Comparison of ENCODE assay signal across 8 cellular contexts in genomic region chr1:227316941-227317540, GRCh38. TPM values are rescaled to one million over a fixed set of nuclear protein-coding genes. Genes with fewer than 3 reads are reported as not detected.
DNase-seq lines count a peak whose midpoint lies in the region; ATAC-seq and TF ChIP-seq lines count a peak whose summit lies in the region.

No MANE protein-coding gene starts in this region.

- H3K9ac ChIP-seq in neural progenitor cell: peak overlapping the region; percentile 12

- H3K4me1 ChIP-seq in RWPE2 (ENCODE audit: insufficient read depth, poor library complexity, severe bottlenecking) (peaks cover 11% of the 10 kb centered on the region), neural progenitor cell (peaks cover 39% of the 10 kb centered on the region)

- peaks cover 43% of the 10 kb centered on the region for H4K20me1 ChIP-seq in neural progenitor cell (ENCODE audit: low read depth)

- H3K4me3 ChIP-seq in RWPE2 (ENCODE audit: severe bottlenecking): peak overlapping the region; percentile 80
- H3K4me3 ChIP-seq in neural progenitor cell: peak overlapping the region; percentile 89

- peak overlapping the region; percentile 97 for H3K4me3 Mint-ChIP-seq in neural progenitor cell

- H3K27me3 ChIP-seq in RWPE2 (ENCODE audit: insufficient read depth, poor library complexity, severe bottlenecking) (no peaks in the 10 kb centered on the region), neural progenitor cell (no peaks in the 10 kb centered on the region)

- DNase-seq in NCI-H510A treated with DMSO at 0.1 percent for 48 hours (lab: John Stamatoyannopoulos, UW) (peak; percentile 36), NCI-H510A (lab: John Stamatoyannopoulos, UW) (no peak), RWPE2 (ENCODE audit: low spot score) (no peak), epithelial cell of prostate (ENCODE audit: low read depth, low spot score) (no peak), neural progenitor cell (ENCODE audit: low spot score) (peak; percentile 12)

- no peaks in the 10 kb centered on the region for H3K9me3 ChIP-seq in RWPE2 (ENCODE audit: severe bottlenecking)
- no peaks in the 10 kb centered on the region for H3K9me3 ChIP-seq in neural progenitor cell (ENCODE audit: low read depth)

- H3K4me1 Mint-ChIP-seq in neural progenitor cell: peaks cover 30% of the 10 kb centered on the region

- H3K36me3 Mint-ChIP-seq in neural progenitor cell: peaks cover 2% of the 10 kb centered on the region

- H3K4me2 ChIP-seq in neural progenitor cell: peak overlapping the region; percentile 90

- TF ChIP-seq CTCF in RWPE2 (IDR thresholded peaks at IDR 0.05; ENCODE audit: poor library complexity, severe bottlenecking): no peak
- TF ChIP-seq CTCF in neural progenitor cell (IDR thresholded peaks at IDR 0.05): no peak

- peak overlapping the region; percentile 93 for H3K27ac Mint-ChIP-seq in neural progenitor cell

- peaks cover 55% of the 10 kb centered on the region for H3K79me2 ChIP-seq in neural progenitor cell (ENCODE audit: low read depth)

- H3K27ac ChIP-seq in RWPE2 (ENCODE audit: poor library complexity, severe bottlenecking) (peak overlapping the region; percentile 80), epithelial cell of prostate (peak overlapping the region; percentile 95), neural progenitor cell (no peak overlapping the region)

- ATAC-seq in RWPE2 (ENCODE audit: low read depth): peak; percentile 31; the same call in 1 of the 3 replicates
- no peak for ATAC-seq in GM18519 (IDR thresholded peaks at IDR 0.05; ENCODE audit: low FRiP score, unreplicated experiment)
- ATAC-seq in HG03442 (IDR thresholded peaks at IDR 0.05; ENCODE audit: unreplicated experiment): no peak
- ATAC-seq in HG03342 (IDR thresholded peaks at IDR 0.05; ENCODE audit: unreplicated experiment): no peak

- peak overlapping the region; percentile 79 for H2AFZ ChIP-seq in neural progenitor cell (replicated peaks)

- no peaks in the 10 kb centered on the region for H3K36me3 ChIP-seq in RWPE2 (ENCODE audit: low read depth)
- H3K36me3 ChIP-seq in neural progenitor cell: no peaks in the 10 kb centered on the region

- H3K9me3 Mint-ChIP-seq in neural progenitor cell: peaks cover 3% of the 10 kb centered on the region

- H3F3A ChIP-seq in neural progenitor cell (ENCODE audit: low read depth): peaks cover 34% of the 10 kb centered on the region

- peaks cover 2% of the 10 kb centered on the region for H3K27me3 Mint-ChIP-seq in neural progenitor cell (ENCODE audit: insufficient read depth, low read depth)

RNA-seq across cellular contexts. Expression of gene CDC42BPA, which starts 1.3 kb away (rescaled TPM):
- 34.4 and 54.7 TPM in 2 replicates for total RNA-seq in neural progenitor cell (ENCODE audit: low replicate concordance)

Comparison
In these comparisons a context has a peak if more than half of its experiments do, and no peak if none do; other contexts are left out.
1. DNase-seq: peak in NCI-H510A treated with DMSO at 0.1 percent for 48 hours (single experiment) and neural progenitor cell (single experiment); none in NCI-H510A (single experiment), RWPE2 (single experiment) and epithelial cell of prostate (single experiment).